In genomic region chr9:72612449-72612848, GRCh38 we compare ENCODE assay signal across 20 cellular contexts.
A peak's percentile ranks its signal among the peaks of the same experiment; 100 is the strongest.
DNase-seq lines count a peak whose midpoint lies in the region; ATAC-seq and TF ChIP-seq lines count a peak whose summit lies in the region.
"Had no signal": no experiment of that assay in that cellular context is flagged by ENCODE, and none has a peak within 500 bp of the region (broad histone marks: within the 10 kb centered on the region; RNA-seq: fewer than 3 reads in every experiment).

No MANE protein-coding gene starts in this region.

- no peaks in the 10 kb centered on the region for H3K4me1 Mint-ChIP-seq in chondrocyte (ENCODE audit: low read depth)

- H3K4me1 ChIP-seq in HCT116 (ENCODE audit: control insufficient read depth in 1 of 2, insufficient read depth in 2 of 2, low read length in 2 of 2): peaks cover 0 to 9% of the 10 kb centered on the region in 2 experiments; a peak in 2 of 4 replicates
- no peaks in the 10 kb centered on the region for H3K4me1 ChIP-seq in foreskin keratinocyte

- H3K4me2 ChIP-seq in HCT116 (ENCODE audit: low read length): no peak overlapping the region

- no peak overlapping the region for H2AFZ ChIP-seq in HCT116 (ENCODE audit: low read depth, low read length, poor library complexity, severe bottlenecking)
- H2AFZ ChIP-seq: GM23248 had no signal

- H3K79me2 ChIP-seq in HCT116 (ENCODE audit: insufficient read depth, low read length): no peaks in the 10 kb centered on the region

- H3K27me3 Mint-ChIP-seq in chondrocyte (ENCODE audit: low read depth): no peaks in the 10 kb centered on the region

- RAD21 ChIA-PET in HCT116 (lab: Charles Lee; ENCODE audit: low non-redundant PET in 1 of 2, low total read pairs in 2 of 2, uncharacterized antibody in 2 of 2, unreplicated experiment in 2 of 2): no interaction called here

- DNase-seq in AG04450 (ENCODE audit: low read depth, low spot score) (no peak), HCT116 (ENCODE audit: low read depth, low spot score) (no peak), chondrocyte (ENCODE audit: low spot score) (no peak), foreskin keratinocyte (no peak), ureter (ENCODE audit: low spot score) (no peak), substantia nigra (lab: John Stamatoyannopoulos, UW) (no peak)
- DNase-seq: C1 segment of cervical spinal cord, DMS79 treated with DMSO at 0.1 percent for 48 hours, GM23248, HCEC 1CT, KBM-7, NCI-H1105, NCI-H1694, NCI-H226, NCI-H524, NCI-H82, RPMI8226, SIG-M5 had no signal

- ATAC-seq in HCT116 (no peak), foreskin keratinocyte (no peak), GM18909 (IDR thresholded peaks at IDR 0.05; ENCODE audit: poor library complexity, unreplicated experiment) (no peak)
- ATAC-seq: SK-N-SH treated with all-trans-retinoic acid at 6 μM for 48 hours had no signal

- no TSS peak for BruUV-seq in HCT116 (replicated peaks; lab: Mats Ljungman, UMichigan)

- H3K27me3 ChIP-seq in AG04450 (ENCODE audit: control insufficient read depth, insufficient read depth, low read length): peaks cover 4% of the 10 kb centered on the region
- no peaks in the 10 kb centered on the region for H3K27me3 ChIP-seq in HCT116 (ENCODE audit: insufficient read depth, low read length)
- H3K27me3 ChIP-seq in foreskin keratinocyte: no peaks in the 10 kb centered on the region

- TF ChIP-seq RAD21 in HCT116 (IDR thresholded peaks at IDR 0.05; ENCODE audit: low read depth): peak; percentile 30; the same call in 1 of the 2 replicates

- H3K4me3 ChIP-seq in AG04450 (ENCODE audit: low read depth, low read length) (no peak overlapping the region), HCT116 (replicated peaks in 1 of 2; ENCODE audit: low read depth in 1 of 2, low read length in 2 of 2) (no peak overlapping the region)
- H3K4me3 ChIP-seq: GM23248 had no signal

- H3K4me3 Mint-ChIP-seq in chondrocyte (ENCODE audit: unreplicated experiment): no peak overlapping the region

- H3K9me2 ChIP-seq in HCT116 (ENCODE audit: insufficient read depth): no peaks in the 10 kb centered on the region

- H3K27ac Mint-ChIP-seq in chondrocyte (ENCODE audit: unreplicated experiment): no peak overlapping the region

- H3K27ac ChIP-seq in AG04450 (ENCODE audit: low read depth, low read length) (no peak overlapping the region), HCT116 (ENCODE audit: low read depth, low read length) (no peak overlapping the region), foreskin keratinocyte (no peak overlapping the region), substantia nigra (ENCODE audit: low read depth, low read length, poor library complexity, severe bottlenecking) (no peak overlapping the region)
- H3K27ac ChIP-seq: GM23248 had no signal

- H3K36me3 Mint-ChIP-seq in chondrocyte (ENCODE audit: low read depth): no peaks in the 10 kb centered on the region

- no peak for TF ChIP-seq POLR2A in HCT116 (IDR thresholded peaks at IDR 0.05; ENCODE audit: borderline replicate concordance, extremely low read depth, insufficient read depth, insufficient read length)

- H3K9me3 ChIP-seq in AG04450 (ENCODE audit: control insufficient read depth, insufficient read depth, low read length) (no peaks in the 10 kb centered on the region), HCT116 (ENCODE audit: control insufficient read depth in 1 of 2, insufficient read depth in 1 of 2, low read depth in 1 of 2, low read length in 2 of 2) (no peaks in the 10 kb centered on the region)

- CTCF ChIA-PET in AG04450 (lab: Charles Lee) (interaction anchor here (1.4 to 1.8 kb wide), 3 partner anchors 297 to 340 kb away, joined by 3 to 8 read pairs (median 7); no protein-coding TSS in a partner anchor), HCT116 (lab: Charles Lee) (interaction anchor here (0.7 to 1.4 kb wide), 2 partner anchors 20 to 332 kb away, joined by 3 to 5 read pairs; no protein-coding TSS in a partner anchor)

- intact Hi-C loops in HCT116 (cut with micrococcal nuclease): no loop called here

- POLR2A ChIA-PET in AG04450 (lab: Yijun Ruan, JAX) (interaction anchor here (1.0 kb wide), 1 partner anchor 25 kb away, joined by 5 read pairs; no protein-coding TSS in a partner anchor), HCT116 (lab: Charles Lee) (no interaction called here)

- no peaks in the 10 kb centered on the region for H3K9me3 Mint-ChIP-seq in chondrocyte (ENCODE audit: low read depth)

- no peaks in the 10 kb centered on the region for H3K36me3 ChIP-seq in HCT116 (ENCODE audit: control insufficient read depth in 1 of 2, insufficient read depth in 2 of 2, low read length in 2 of 2)

- no peaks in the 10 kb centered on the region for H4K20me1 ChIP-seq in HCT116 (ENCODE audit: insufficient read depth)

- H3K9ac ChIP-seq in HCT116 (ENCODE audit: low read length): no peak overlapping the region
- H3K9ac ChIP-seq: GM23248 had no signal

- TF ChIP-seq CTCF in AG04450 (IDR thresholded peaks at IDR 0.05; ENCODE audit: low read depth, low read length) (peak; percentile 26; the same call in 1 of the 2 replicates), HCT116 (IDR thresholded peaks at IDR 0.05 in 2 of 3, conservative IDR thresholded peaks at IDR 0.05 in 1 of 3; ENCODE audit: borderline replicate concordance in 1 of 3, insufficient read depth in 1 of 3, low read depth in 2 of 3, low read length in 2 of 3) (peak in 2 of 3 experiments; percentile 11 to 16; a peak in 2 of 6 replicates), chondrocyte (IDR thresholded peaks at IDR 0.05) (peak; percentile 65), foreskin keratinocyte (conservative IDR thresholded peaks at IDR 0.05) (peak; percentile 18)

TF ChIP-seq in HCT116, 20 proteins besides CTCF, POLR2A, EP300 and RAD21:
- TF ChIP-seq FOSL1 (IDR thresholded peaks at IDR 0.05; ENCODE audit: low read depth) (no peak), SP1 (IDR thresholded peaks at IDR 0.05; ENCODE audit: low read depth) (no peak), EGR1 (IDR thresholded peaks at IDR 0.05; ENCODE audit: low read depth) (no peak), MAX (IDR thresholded peaks at IDR 0.05) (no peak), ATF3 (IDR thresholded peaks at IDR 0.05) (no peak), CBX3 (IDR thresholded peaks at IDR 0.05; ENCODE audit: low read depth) (no peak), SRF (IDR thresholded peaks at IDR 0.05; ENCODE audit: low read depth) (no peak), REST (IDR thresholded peaks at IDR 0.05; ENCODE audit: low read depth) (no peak)

Comparison
In these comparisons a context has a peak if more than half of its experiments do, and no peak if none do; other contexts are left out.
1. CTCF ChIP-seq: peak in every context shown above with its lines; median percentile 65 in chondrocyte; 26 in AG04450; 18 in foreskin keratinocyte; 14 in HCT116.